In the genomic region with DNA sequence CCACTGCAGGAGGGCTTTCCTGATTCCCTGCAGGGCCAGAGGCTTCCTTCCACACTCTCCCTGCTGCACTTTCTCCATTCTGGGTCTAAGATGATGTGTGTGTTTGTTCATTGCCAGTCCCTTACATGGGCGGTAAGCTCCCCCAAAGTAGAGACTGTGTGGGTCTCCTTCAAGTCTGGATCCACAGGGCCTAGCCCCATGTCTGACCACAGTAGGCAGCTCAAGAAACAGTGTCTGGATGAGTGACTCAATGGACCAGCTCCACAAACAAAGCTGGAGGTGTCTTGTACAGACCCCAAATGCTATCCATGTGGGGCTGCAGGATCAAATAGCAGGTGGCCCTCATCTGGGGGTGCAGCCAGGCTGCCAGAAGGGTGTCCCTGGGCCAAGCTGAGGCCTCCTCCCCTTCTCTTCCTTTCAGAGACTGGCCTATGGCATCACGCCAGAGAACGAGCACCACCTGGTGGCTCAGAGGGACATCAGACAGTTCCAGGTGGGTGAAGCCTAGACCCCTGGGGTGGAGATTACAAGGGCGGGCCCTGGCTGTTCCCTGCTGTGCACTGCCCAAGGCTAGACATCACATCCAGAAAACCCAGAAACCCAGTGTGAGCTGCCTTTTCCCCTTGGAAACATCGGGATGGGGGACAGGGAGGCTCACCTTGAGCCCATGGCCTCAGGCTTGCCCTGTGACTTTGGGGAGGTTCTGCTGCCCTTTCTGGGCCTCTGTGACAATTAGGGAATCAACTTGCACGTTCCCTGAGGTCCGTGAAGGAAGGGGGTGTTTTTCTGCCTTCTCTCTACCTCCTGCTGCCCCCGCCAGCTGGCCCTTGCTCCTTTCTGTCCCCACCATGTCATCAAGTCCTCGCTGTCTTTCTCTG, we compare ENCODE assay signal across 8 cellular contexts. TPM values are rescaled to one million over a fixed set of nuclear protein-coding genes. Genes with fewer than 3 reads are reported as not detected.
A peak's percentile ranks its signal among the peaks of the same experiment; 100 is the strongest.
DNase-seq lines count a peak whose midpoint lies in the region; TF ChIP-seq lines count a peak whose summit lies in the region.

No MANE protein-coding gene starts in this region.

- H3K4me3 ChIP-seq in NB4 (ENCODE audit: low read depth, low read length) (no peak overlapping the region), WI38 (ENCODE audit: low read depth, low read length) (no peak overlapping the region), osteoblast (ENCODE audit: insufficient read depth, low read length) (no peak overlapping the region)

- no peak overlapping the region for H3K27ac ChIP-seq in osteoblast (ENCODE audit: low read depth, low read length)

- TF ChIP-seq POLR2A in NB4 (IDR thresholded peaks at IDR 0.05; ENCODE audit: extremely low read depth, insufficient read length), result no peak

- DNase-seq in NCI-H345 (lab: John Stamatoyannopoulos, UW), result peak; percentile 35
- DNase-seq in NCI-H345 treated with DMSO at 0.1 percent for 48 hours (lab: John Stamatoyannopoulos, UW; ENCODE audit: unreplicated experiment), result no peak
- peak; percentile 68 for DNase-seq in H4 (ENCODE audit: low spot score)
- peak; percentile 67 for DNase-seq in NB4 (ENCODE audit: low read depth)
- peak; percentile 15 for DNase-seq in fibroblast of gingiva (ENCODE audit: low read depth)
- DNase-seq in osteoblast (ENCODE audit: insufficient read length, low spot score, missing footprints), result no peak
- no peak for DNase-seq in cerebellum (ENCODE audit: low spot score)

- peak; percentile 86 for TF ChIP-seq CTCF in NB4 (IDR thresholded peaks at IDR 0.05; ENCODE audit: low read depth, low read length)
- TF ChIP-seq CTCF in WI38 (IDR thresholded peaks at IDR 0.05; ENCODE audit: low read depth, low read length), result peak; percentile 50
- TF ChIP-seq CTCF in osteoblast (IDR thresholded peaks at IDR 0.05; ENCODE audit: extremely low read depth, low read depth, low read length), result peak; percentile 52

- H3K27me3 ChIP-seq in osteoblast (ENCODE audit: insufficient read depth, low read length), result peaks cover 4% of the 10 kb centered on the region

- no peaks in the 10 kb centered on the region for H3K36me3 ChIP-seq in osteoblast (ENCODE audit: insufficient read depth, low read length)

- H2AFZ ChIP-seq in osteoblast (ENCODE audit: low read length), result no peak overlapping the region

- H3K4me2 ChIP-seq in osteoblast (ENCODE audit: insufficient read depth, low read length), result no peak overlapping the region

- H3K9me3 ChIP-seq in osteoblast (ENCODE audit: low read depth, low read length), result no peaks in the 10 kb centered on the region

- H3K4me1 ChIP-seq in osteoblast (ENCODE audit: insufficient read depth, low read length), result no peaks in the 10 kb centered on the region

- H3K79me2 ChIP-seq in osteoblast (ENCODE audit: insufficient read depth, low read length), result no peaks in the 10 kb centered on the region

- H4K20me1 ChIP-seq in osteoblast (ENCODE audit: insufficient read depth, low read length), result no peaks in the 10 kb centered on the region

RNA-seq across cellular contexts. Expression of gene SLC6A2, which starts 45.9 kb away (rescaled TPM):
- total RNA-seq in H4 (2014; rRNA removed; shearing (Covaris generic)), result not detected in 2 replicates
- total RNA-seq in osteoblast (not detected in 2 replicates), cerebellum (2.4 TPM)

Comparison
In these comparisons a context has a peak if more than half of its experiments do, and no peak if none do; other contexts are left out.
1. DNase-seq: peak in NCI-H345 (single experiment), H4 (single experiment), NB4 (single experiment) and fibroblast of gingiva (single experiment); none in NCI-H345 treated with DMSO at 0.1 percent for 48 hours (single experiment), osteoblast (single experiment) and cerebellum (single experiment).
2. Peak in every context shown above with its lines, with median percentiles within 50 percentile points of each other: CTCF ChIP-seq.